Comparison of ENCODE assay signal across 19 cellular contexts in the genomic region with DNA sequence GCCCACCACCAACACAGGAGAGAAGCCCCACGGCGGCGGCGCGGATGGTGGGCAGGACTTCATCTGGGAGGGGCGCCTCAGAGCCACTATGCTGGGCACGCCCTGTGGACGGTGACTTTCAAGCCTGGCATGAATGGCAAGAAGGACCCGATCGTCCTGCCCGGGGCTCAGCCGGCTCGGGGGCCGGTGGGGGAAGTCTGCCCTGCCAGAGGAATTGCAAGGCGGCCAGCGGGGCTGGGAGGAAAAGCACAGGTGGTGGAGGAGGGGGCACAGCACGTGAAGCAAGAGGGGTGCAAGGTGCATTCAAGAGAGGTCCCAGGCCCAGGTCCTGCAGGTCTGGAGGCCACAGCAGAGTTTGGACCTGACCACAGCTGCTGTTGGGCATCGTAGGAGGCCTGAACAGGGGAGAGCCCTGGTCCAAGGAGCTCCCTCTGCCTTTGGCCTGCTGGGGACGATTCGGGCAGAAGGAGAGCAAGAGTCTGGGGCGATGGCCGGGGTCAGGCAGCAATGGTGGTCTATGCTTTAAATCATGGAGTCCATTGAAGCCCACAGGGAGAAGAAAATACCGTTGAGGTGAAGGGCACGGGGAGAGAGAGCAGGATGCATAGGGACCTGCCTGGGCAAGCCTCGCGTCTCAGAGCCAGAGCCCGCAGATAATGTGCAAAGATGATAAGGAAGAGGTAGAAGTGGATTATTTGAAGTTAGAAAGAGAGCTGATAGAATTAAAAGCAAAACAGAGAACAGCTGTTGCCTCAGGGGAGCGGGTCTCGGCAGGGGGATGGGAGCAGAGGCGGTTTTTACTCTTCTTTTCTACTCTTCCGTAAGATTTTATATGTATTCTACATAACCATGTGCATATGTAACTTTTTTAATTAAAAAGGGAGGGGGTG.
A peak's percentile ranks its signal among the peaks of the same experiment; 100 is the strongest.
DNase-seq lines count a peak whose midpoint lies in the region; ATAC-seq and TF ChIP-seq lines count a peak whose summit lies in the region.
"Had no signal": no experiment of that assay in that cellular context is flagged by ENCODE, and none has a peak within 500 bp of the region (broad histone marks: within the 10 kb centered on the region; RNA-seq: fewer than 3 reads in every experiment).

No MANE protein-coding gene starts in this region.

- WGBS in SK-N-SH (ENCODE audit: low lambda C conversion rate), result 78% methylated on average over 27 of the region's 31 CpGs

- H3K27me3 Mint-ChIP-seq in osteocyte (ENCODE audit: unreplicated experiment) (peaks cover 23% of the 10 kb centered on the region), nephron progenitor cell (ENCODE audit: low read depth, poor library complexity) (peaks cover 20% of the 10 kb centered on the region)
- peaks cover 25 to 38% of the 10 kb centered on the region in 2 donors for H3K27me3 Mint-ChIP-seq in stimulated activated naive B cell treated with anti-CD40 and anti-IgM and Interleukin-4, amounts not matched to agents 10 μg/mL and 1 μg/mL and 100 μg/mL, for 72 hours

- CTCF ChIA-PET in SK-N-SH (lab: Yijun Ruan, JAX), result interaction anchor here (1.3 to 1.6 kb wide), 2 partner anchors 11 to 402 kb away, joined by 3 read pairs; no protein-coding TSS in a partner anchor

- no peaks in the 10 kb centered on the region for H3K79me2 ChIP-seq in SK-N-SH (ENCODE audit: insufficient read depth)
- H3K79me2 ChIP-seq: hepatocyte had no signal

- H3K27ac ChIP-seq in SK-N-SH (ENCODE audit: low read depth in 2 of 2, low read length in 1 of 2) (peak overlapping the region in 1 of 2 experiments; percentile 86; a peak in 2 of 4 replicates), BLaER1 (0 out of 2 replicates have a peak overlapping the region, but pooled peaks have one; percentile 5), coronary artery (no peak overlapping the region)
- H3K27ac ChIP-seq: GM23248, hepatocyte had no signal

- H3K4me1 Mint-ChIP-seq in osteocyte (ENCODE audit: unreplicated experiment), result peaks cover 2% of the 10 kb centered on the region
- peaks cover 73% of the 10 kb centered on the region for H3K4me1 Mint-ChIP-seq in nephron progenitor cell
- no peaks in the 10 kb centered on the region for H3K4me1 Mint-ChIP-seq in stimulated activated naive B cell treated with anti-CD40 and anti-IgM and Interleukin-4, amounts not matched to agents 10 μg/mL and 1 μg/mL and 100 μg/mL, for 72 hours

- H3K9me2 ChIP-seq in SK-N-SH, result no peaks in the 10 kb centered on the region

- H3K4me3 Mint-ChIP-seq in osteocyte (ENCODE audit: unreplicated experiment) (no peak overlapping the region), nephron progenitor cell (no peak overlapping the region)
- H3K4me3 Mint-ChIP-seq in stimulated activated naive B cell treated with anti-CD40 and anti-IgM and Interleukin-4, amounts not matched to agents 10 μg/mL and 1 μg/mL and 100 μg/mL, for 72 hours, result no peak overlapping the region
- H3K4me3 Mint-ChIP-seq: activated CD8-positive, alpha-beta T cell treated with anti-CD3 and anti-CD28 coated beads, Interleukin-2, amount 10 ng/mL, durations not matched to agents 7 days and 5 days; activated naive CD4-positive, alpha-beta T cell treated with anti-CD3 and anti-CD28 coated beads for 36 hours; CD4-positive, alpha-beta memory T cell; effector memory CD8-positive, alpha-beta T cell had no signal

- H3K27ac Mint-ChIP-seq in osteocyte (ENCODE audit: unreplicated experiment) (no peak overlapping the region), nephron progenitor cell (no peak overlapping the region)
- no peak overlapping the region for H3K27ac Mint-ChIP-seq in stimulated activated naive B cell treated with anti-CD40 and anti-IgM and Interleukin-4, amounts not matched to agents 10 μg/mL and 1 μg/mL and 100 μg/mL, for 72 hours
- H3K27ac Mint-ChIP-seq: activated CD8-positive, alpha-beta T cell treated with anti-CD3 and anti-CD28 coated beads, Interleukin-2, amount 10 ng/mL, durations not matched to agents 7 days and 5 days; activated naive CD4-positive, alpha-beta T cell treated with anti-CD3 and anti-CD28 coated beads for 36 hours; effector memory CD8-positive, alpha-beta T cell had no signal

- TF ChIP-seq EP300 in SK-N-SH (IDR thresholded peaks at IDR 0.05; ENCODE audit: borderline replicate concordance in 1 of 2, low read depth in 1 of 2, low read length in 1 of 2), result peak in 1 of 2 experiments; percentile 76; a peak in 1 of 4 replicates

- no peak overlapping the region for H3K9ac ChIP-seq in SK-N-SH
- H3K9ac ChIP-seq in BLaER1, result no peak overlapping the region
- H3K9ac ChIP-seq: GM23248 had no signal

- H3K4me1 ChIP-seq in SK-N-SH (ENCODE audit: control insufficient read depth in 1 of 2, insufficient read depth in 2 of 2, low read depth in 1 of 2, low read length in 1 of 2) (peaks cover 0 to 36% of the 10 kb centered on the region in 2 experiments; a peak in 1 of 4 replicates), BLaER1 (peaks cover 54% of the 10 kb centered on the region)

- H3K9me3 ChIP-seq in SK-N-SH (no peaks in the 10 kb centered on the region), BLaER1 (no peaks in the 10 kb centered on the region)

- H3K9me3 Mint-ChIP-seq in osteocyte (ENCODE audit: unreplicated experiment), result no peaks in the 10 kb centered on the region
- H3K9me3 Mint-ChIP-seq in nephron progenitor cell, result no peaks in the 10 kb centered on the region
- no peaks in the 10 kb centered on the region for H3K9me3 Mint-ChIP-seq in stimulated activated naive B cell treated with anti-CD40 and anti-IgM and Interleukin-4, amounts not matched to agents 10 μg/mL and 1 μg/mL and 100 μg/mL, for 72 hours
- H3K9me3 Mint-ChIP-seq: activated naive CD4-positive, alpha-beta T cell treated with anti-CD3 and anti-CD28 coated beads for 36 hours; CD4-positive, alpha-beta memory T cell; effector memory CD8-positive, alpha-beta T cell had no signal

- H3K4me3 ChIP-seq in SK-N-SH (ENCODE audit: low read depth in 2 of 2, low read length in 1 of 2), result no peak overlapping the region
- H3K4me3 ChIP-seq in BLaER1, result no peak overlapping the region
- H3K4me3 ChIP-seq in coronary artery, result no peak overlapping the region
- H3K4me3 ChIP-seq: GM23248, hepatocyte had no signal

- H3K4me2 ChIP-seq in SK-N-SH, result no peak overlapping the region
- H3K4me2 ChIP-seq in BLaER1, result peak overlapping the region; percentile 64
- H3K4me2 ChIP-seq: hepatocyte had no signal

- ATAC-seq in SK-N-SH treated with all-trans-retinoic acid at 6 μM for 48 hours, result no peak
- no peak for ATAC-seq in stimulated activated naive B cell treated with anti-CD40 and anti-IgM and Interleukin-4, amounts not matched to agents 10 μg/mL and 1 μg/mL and 100 μg/mL, for 72 hours (replicated peaks)
- ATAC-seq: activated CD8-positive, alpha-beta T cell treated with anti-CD3 and anti-CD28 coated beads, Interleukin-2, amount 10 ng/mL, durations not matched to agents 7 days and 5 days; effector memory CD8-positive, alpha-beta T cell; PC-3 had no signal

- H4K20me1 ChIP-seq in SK-N-SH (ENCODE audit: insufficient read depth) (no peaks in the 10 kb centered on the region), BLaER1 (no peaks in the 10 kb centered on the region)

- DNase-seq in SK-N-SH (peak; percentile 72), coronary artery (ENCODE audit: low spot score) (peak; percentile 66), osteocyte (ENCODE audit: extremely low spot score, unreplicated experiment) (peak; percentile 83), occipital lobe (lab: John Stamatoyannopoulos, UW) (no peak), nephron progenitor cell (no peak)
- DNase-seq in stimulated activated naive B cell treated with anti-CD40 and anti-IgM and Interleukin-4, amounts not matched to agents 10 μg/mL and 1 μg/mL and 100 μg/mL, for 72 hours, result no peak
- DNase-seq: activated CD8-positive, alpha-beta T cell treated with anti-CD3 and anti-CD28 coated beads, Interleukin-2, amount 10 ng/mL, durations not matched to agents 7 days and 5 days; activated naive CD4-positive, alpha-beta T cell treated with anti-CD3 and anti-CD28 coated beads for 36 hours; CD4-positive, alpha-beta memory T cell; effector memory CD8-positive, alpha-beta T cell; GM23248; MM.1S; NCI-H187; NCI-H524 treated with DMSO at 0.1 percent for 48 hours; PC-3; stimulated activated CD4-positive, alpha-beta T cell treated with anti-CD3 and anti-CD28 coated beads, Interleukin-4, amount 100 ng/mL, for 24 hours had no signal

- no peaks in the 10 kb centered on the region for H3K36me3 ChIP-seq in SK-N-SH (replicated peaks in 1 of 2; ENCODE audit: control insufficient read depth in 1 of 2, insufficient read depth in 2 of 2, low read length in 1 of 2)
- no peaks in the 10 kb centered on the region for H3K36me3 ChIP-seq in BLaER1

- H2AFZ ChIP-seq in SK-N-SH (ENCODE audit: low read depth), result no peak overlapping the region
- H2AFZ ChIP-seq: GM23248, hepatocyte had no signal

- TF ChIP-seq RAD21 in SK-N-SH (IDR thresholded peaks at IDR 0.05; ENCODE audit: low read length), result 0 out of 2 replicates have a peak, but pooled peaks have one; percentile 13

- POLR2A ChIA-PET in SK-N-SH (lab: Yijun Ruan, JAX), result no interaction called here

- no peaks in the 10 kb centered on the region for H3K36me3 Mint-ChIP-seq in osteocyte (ENCODE audit: unreplicated experiment)
- no peaks in the 10 kb centered on the region for H3K36me3 Mint-ChIP-seq in nephron progenitor cell (ENCODE audit: low read depth)
- no peaks in the 10 kb centered on the region for H3K36me3 Mint-ChIP-seq in stimulated activated naive B cell treated with anti-CD40 and anti-IgM and Interleukin-4, amounts not matched to agents 10 μg/mL and 1 μg/mL and 100 μg/mL, for 72 hours
- H3K36me3 Mint-ChIP-seq: CD4-positive, alpha-beta memory T cell had no signal

- H3F3A ChIP-seq in SK-N-SH (replicated peaks; ENCODE audit: insufficient read depth), result no peaks in the 10 kb centered on the region

- no peak for TF ChIP-seq CTCF in SK-N-SH (IDR thresholded peaks at IDR 0.05)
- TF ChIP-seq CTCF in coronary artery (IDR thresholded peaks at IDR 0.05), result no peak
- no peak for TF ChIP-seq CTCF in osteocyte (IDR thresholded peaks at IDR 0.05)
- no peak for TF ChIP-seq CTCF in nephron progenitor cell (IDR thresholded peaks at IDR 0.05)

- H3K27me3 ChIP-seq in SK-N-SH (ENCODE audit: insufficient read depth), result 0 out of 2 replicates have a peak, but pooled peaks cover 9% of the 10 kb centered on the region
- 0 out of 2 replicates have a peak, but pooled peaks cover 2% of the 10 kb centered on the region for H3K27me3 ChIP-seq in BLaER1
- H3K27me3 ChIP-seq: hepatocyte had no signal

TF ChIP-seq in SK-N-SH, 30 proteins besides CTCF, POLR2A, EP300 and RAD21 (continues in another document):
- TF ChIP-seq FOXJ3 (CRISPR knock-in tag; IDR thresholded peaks at IDR 0.05), result no peak; the same call in 1 of the 2 replicates
- TF ChIP-seq YY1 (IDR thresholded peaks at IDR 0.05; ENCODE audit: low read depth), result no peak
- TF ChIP-seq RFX5 (IDR thresholded peaks at IDR 0.05; ENCODE audit: low read length), result no peak

TF ChIP-seq in SK-N-SH treated with all-trans-retinoic acid at 6 μM for 48 hours, 23 proteins besides CTCF, POLR2A, EP300 and RAD21 (continues in another document):
- TF ChIP-seq ZNF565 (CRISPR knock-in tag; conservative IDR thresholded peaks at IDR 0.05; ENCODE audit: low read depth) (no peak), SNAI2 (CRISPR knock-in tag; IDR thresholded peaks at IDR 0.05) (no peak), BACH2 (CRISPR knock-in tag; IDR thresholded peaks at IDR 0.05; ENCODE audit: borderline replicate concordance) (no peak), TCF4 (CRISPR knock-in tag; IDR thresholded peaks at IDR 0.05; ENCODE audit: borderline replicate concordance) (no peak), PPARA (CRISPR knock-in tag; IDR thresholded peaks at IDR 0.05; ENCODE audit: borderline replicate concordance) (no peak)

Comparison
In these comparisons a context has a peak if more than half of its experiments do, and no peak if none do; other contexts are left out.
1. DNase-seq: peak in SK-N-SH (single experiment), coronary artery (single experiment) and osteocyte (single experiment); none in occipital lobe (single experiment), nephron progenitor cell (single experiment) and stimulated activated naive B cell treated with anti-CD40 and anti-IgM and Interleukin-4, amounts not matched to agents 10 μg/mL and 1 μg/mL and 100 μg/mL, for 72 hours (single experiment).